ENCODE assay signal across 8 cellular contexts in genomic region chr16:13923703-13924298, GRCh38. TPM values are rescaled to one million over a fixed set of nuclear protein-coding genes. Genes with fewer than 3 reads are reported as not detected.
A peak's percentile ranks its signal among the peaks of the same experiment; 100 is the strongest.
DNase-seq lines count a peak whose midpoint lies in the region; ATAC-seq lines count a peak whose summit lies in the region.

No MANE protein-coding gene starts in this region.

- no peak for ATAC-seq in esophagus mucosa

- DNase-seq in ELR (ENCODE audit: low read depth) = peak; percentile 66
- DNase-seq in MV-4-11 (lab: John Stamatoyannopoulos, UW) = peak; percentile 61
- peak; percentile 67 for DNase-seq in SKM-1 treated with dmso at 0.1 percent for 144 hours (lab: John Stamatoyannopoulos, UW; ENCODE audit: unreplicated experiment)
- DNase-seq in germinal center (ENCODE audit: low spot score) = peak; percentile 36
- peak; percentile 80 for DNase-seq in superior temporal gyrus (ENCODE audit: extremely low spot score)
- no peak for DNase-seq in stimulated activated CD4-positive, alpha-beta T cell treated with anti-CD3 and anti-CD28 coated beads, Interleukin-4, amount 100 ng/mL, for 24 hours
- DNase-seq in anterior cingulate cortex (lab: John Stamatoyannopoulos, UW) = no peak

RNA-seq across cellular contexts. Expression of gene ERCC4, which starts 3.8 kb away (rescaled TPM):
- total RNA-seq in esophagus mucosa = 5.3 TPM

Comparison
In these comparisons a context has a peak if more than half of its experiments do, and no peak if none do; other contexts are left out.
1. DNase-seq: peak in ELR (single experiment), MV-4-11 (single experiment), SKM-1 treated with dmso at 0.1 percent for 144 hours (single experiment), germinal center (single experiment) and superior temporal gyrus (single experiment); none in stimulated activated CD4-positive, alpha-beta T cell treated with anti-CD3 and anti-CD28 coated beads, Interleukin-4, amount 100 ng/mL, for 24 hours (single experiment) and anterior cingulate cortex (0 of 58).